In the genomic region with DNA sequence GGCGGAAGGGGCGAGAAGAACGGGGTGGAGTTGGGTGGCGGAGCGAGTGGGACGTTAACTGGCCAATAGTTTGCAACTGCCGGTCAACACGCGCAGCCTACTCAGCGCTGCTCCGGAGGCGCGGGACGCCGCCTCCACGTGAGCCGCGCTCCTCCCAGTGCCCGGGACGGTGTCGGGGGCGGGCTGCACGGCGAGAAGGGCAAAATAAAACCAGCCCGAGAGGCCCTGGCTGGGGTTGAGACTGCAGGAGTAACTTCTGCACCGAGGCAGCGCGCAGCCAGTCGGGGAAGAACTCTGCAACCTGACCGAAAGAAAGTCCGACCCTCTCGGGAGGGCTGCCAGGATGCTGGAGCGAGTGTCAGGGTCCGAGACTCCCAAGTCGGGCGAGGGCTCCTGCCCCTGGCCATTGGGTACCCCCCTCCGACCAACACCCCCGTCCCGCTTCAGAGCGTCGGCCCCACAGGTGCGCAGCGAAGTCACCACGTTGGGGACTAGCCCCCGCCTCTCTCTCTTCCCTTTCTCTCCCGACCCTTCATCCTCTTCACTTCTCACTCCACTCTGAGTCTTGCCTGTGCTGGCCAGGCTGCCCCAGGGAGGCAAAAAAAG, we compare ENCODE assay signal across 9 cellular contexts. TPM values are rescaled to one million over a fixed set of nuclear protein-coding genes. Genes with fewer than 3 reads are reported as not detected.
DNase-seq lines count a peak whose midpoint lies in the region; ATAC-seq and TF ChIP-seq lines count a peak whose summit lies in the region.
"Had no signal": no experiment of that assay in that cellular context is flagged by ENCODE, and none has a peak within 500 bp of the region (broad histone marks: within the 10 kb centered on the region; RNA-seq: fewer than 3 reads in every experiment).

No MANE protein-coding gene starts in this region.

- in situ Hi-C loops in KBM-7 (cut with MboI; ENCODE audit: low pct_unique_long_range_greater_than_20kb, low sequenced_read_pairs): no loop called here

- H3K36me3 ChIP-seq in H7 (replicated peaks; ENCODE audit: control insufficient read depth, insufficient read depth, low read length): no peaks in the 10 kb centered on the region
- no peaks in the 10 kb centered on the region for H3K36me3 ChIP-seq in sigmoid colon

- no peak overlapping the region for H3K27ac ChIP-seq in sigmoid colon

- no peak for TF ChIP-seq CTCF in sigmoid colon (IDR thresholded peaks at IDR 0.05)

- H3K27me3 ChIP-seq in H7 (ENCODE audit: control insufficient read depth, insufficient read depth, low read length) (peaks cover 15% of the 10 kb centered on the region), sigmoid colon (peaks cover 0 to 61% (median 36%) of the 10 kb centered on the region in 3 donors)

- ATAC-seq in HG03460 (IDR thresholded peaks at IDR 0.05; ENCODE audit: unreplicated experiment): no peak

- 4 to 7% methylated on average over 46 of the region's 46 CpGs for WGBS in sigmoid colon, 2 donors

- intact Hi-C loops in sigmoid colon (cut with DNase I): no loop called here

- H3K9me3 ChIP-seq in sigmoid colon: no peaks in the 10 kb centered on the region

- no peak for TF ChIP-seq POLR2A in sigmoid colon (IDR thresholded peaks at IDR 0.05)

- peak overlapping the region; percentile 67 for H3K4me3 ChIP-seq in H7 (ENCODE audit: insufficient read depth, low read depth, low read length)
- peak overlapping the region; percentile 54 for H3K4me3 ChIP-seq in iPS-11a (ENCODE audit: low read depth, low read length)
- H3K4me3 ChIP-seq in sigmoid colon: peak overlapping the region; percentile 6 to 50 (median 32)

- TF ChIP-seq EP300 in sigmoid colon (IDR thresholded peaks at IDR 0.05): no peak

- peaks cover 0 to 20% (median 19%) of the 10 kb centered on the region in 4 donors for H3K4me1 ChIP-seq in sigmoid colon

- peak; percentile 79 for DNase-seq in H7
- peak; percentile 19 for DNase-seq in T1000 (lab: John Stamatoyannopoulos, UW)
- no peak for DNase-seq in sigmoid colon
- DNase-seq in KBM-7: no peak
- no peak for DNase-seq in ureter (ENCODE audit: low spot score)
- DNase-seq in activated CD8-positive, alpha-beta memory T cell treated with anti-CD3 and anti-CD28 coated beads for 24 hours: no peak
- DNase-seq: MV-4-11 had no signal

RNA-seq across cellular contexts. Expression of gene ELAVL2, which starts 25.1 kb away (rescaled TPM):
- 14.2 and 25.9 TPM in 2 replicates for total RNA-seq in H7 (2014; rRNA removed; shearing (Covaris generic))
- under 1 TPM in 2 of 4 donors, not detected in 2; 0.16 to 0.36 TPM for total RNA-seq in sigmoid colon
- under 1 TPM in 1 of 3 donors, not detected in 2; 0.22 TPM for polyA plus RNA-seq in sigmoid colon
- 0.29 TPM for total RNA-seq in ureter

Comparison
In these comparisons a context has a peak if more than half of its experiments do, and no peak if none do; other contexts are left out.
1. DNase-seq: peak in H7 (single experiment) and T1000 (single experiment); none in sigmoid colon (single experiment), KBM-7 (single experiment), ureter (single experiment) and activated CD8-positive, alpha-beta memory T cell treated with anti-CD3 and anti-CD28 coated beads for 24 hours (single experiment).
2. RNA of gene ELAVL2, which starts 25.1 kb away (total RNA-seq): 14.2 to 25.9 TPM in H7; 0.29 TPM in ureter (single experiment) and 0.16 to 0.36 TPM in sigmoid colon; every median in the first group is over 10 times any median in the second.
3. Peak in every context shown above with its lines, with median percentiles within 50 percentile points of each other: H3K4me3 ChIP-seq.